Comparison of ENCODE assay signal across 8 cellular contexts in genomic region chr16:15949210-15950166, GRCh38. TPM values are rescaled to one million over a fixed set of nuclear protein-coding genes. Genes with fewer than 3 reads are reported as not detected.
DNase-seq lines count a peak whose midpoint lies in the region; ATAC-seq and TF ChIP-seq lines count a peak whose summit lies in the region.

Gene ABCC1, plus strand, starts transcription at chr16:15949616. Its CDS starts 136 bp downstream, at chr16:15949752.

- H3K4me3 ChIP-seq in CD8-positive, alpha-beta T cell (ENCODE audit: low read depth, low read length): peak within 1 kb of the TSS; percentile 78
- peak within 1 kb of the TSS; percentile 96 for H3K4me3 ChIP-seq in LNCaP clone FGC (ENCODE audit: low read depth, low read length)
- peak within 1 kb of the TSS; percentile 81 for H3K4me3 ChIP-seq in lower lobe of right lung

- no peaks in the 10 kb centered on the region for H3K9me3 Mint-ChIP-seq in CD8-positive, alpha-beta T cell

- H3K4me1 Mint-ChIP-seq in CD8-positive, alpha-beta T cell (ENCODE audit: low read depth): peaks cover 34% of the 10 kb centered on the region

- CTCF ChIA-PET in CD8-positive, alpha-beta T cell (lab: Charles Lee): interaction anchor here (0.8 to 2.2 kb wide), 5 partner anchors 8 to 112 kb away, joined by 3 to 6 read pairs (median 4); no protein-coding TSS in a partner anchor

- H3K27ac Mint-ChIP-seq in CD8-positive, alpha-beta T cell: peak within 1 kb of the TSS; percentile 96

- POLR2A ChIA-PET in CD8-positive, alpha-beta T cell (lab: Charles Lee): interaction anchor here (1.0 to 1.3 kb wide), 5 partner anchors 9 to 84 kb away, joined by 3 to 7 read pairs (median 3); partner anchors contain the start of gene CEP20

- H3K27ac ChIP-seq in CD8-positive, alpha-beta T cell (ENCODE audit: low read depth, low read length): peak within 1 kb of the TSS; percentile 75
- H3K27ac ChIP-seq in lower lobe of right lung: peak within 1 kb of the TSS; percentile 89

- peaks cover 6% of the 10 kb centered on the region for H3K36me3 Mint-ChIP-seq in CD8-positive, alpha-beta T cell

- no peaks in the 10 kb centered on the region for H3K27me3 ChIP-seq in CD8-positive, alpha-beta T cell (ENCODE audit: insufficient read depth, low read length)
- no peaks in the 10 kb centered on the region for H3K27me3 ChIP-seq in lower lobe of right lung (ENCODE audit: low read depth)

- no peaks in the 10 kb centered on the region for H3K36me3 ChIP-seq in CD8-positive, alpha-beta T cell (ENCODE audit: insufficient read depth, low read length)
- H3K36me3 ChIP-seq in lower lobe of right lung: no peaks in the 10 kb centered on the region

- intact Hi-C loops in CD8-positive, alpha-beta T cell (cut with DNase I, micrococcal nuclease): loop anchor here (1.0 to 5.0 kb wide), 5 partner anchors 12 to 178 kb away; partner anchors contain the start of gene CEP20 (in 2 of the 2)
- intact Hi-C loops in lower lobe of right lung (cut with DNase I): no loop called here

- no peaks in the 10 kb centered on the region for H3K9me3 ChIP-seq in CD8-positive, alpha-beta T cell (ENCODE audit: low read length)
- no peaks in the 10 kb centered on the region for H3K9me3 ChIP-seq in lower lobe of right lung

- H3K4me1 ChIP-seq in CD8-positive, alpha-beta T cell (ENCODE audit: insufficient read depth, low read length): peaks cover 27% of the 10 kb centered on the region
- peaks cover 44% of the 10 kb centered on the region for H3K4me1 ChIP-seq in lower lobe of right lung

- DNase-seq in CD8-positive, alpha-beta T cell: peak; percentile 16 to 75 (median 60)
- DNase-seq in LNCaP clone FGC (ENCODE audit: low read depth): no peak
- peak; percentile 57 to 68 for DNase-seq in activated CD4-positive, alpha-beta T cell treated with anti-CD3 and anti-CD28 coated beads for 4 hours
- DNase-seq in dermis blood vessel endothelial cell: peak; percentile 61
- DNase-seq in lower lobe of right lung: peak; percentile 62
- peak; percentile 35 for DNase-seq in stimulated activated CD8-positive, alpha-beta memory T cell treated with anti-CD3 and anti-CD28 coated beads, Interleukin-12 subunit alpha, Interleukin-12 subunit beta, amount 100 ng/mL, for 24 hours (ENCODE audit: extremely low read depth)
- no peak for DNase-seq in AML-193 (lab: John Stamatoyannopoulos, UW)

- peak; percentile 28 for TF ChIP-seq CTCF in CD8-positive, alpha-beta T cell (IDR thresholded peaks at IDR 0.05)
- TF ChIP-seq CTCF in LNCaP clone FGC (IDR thresholded peaks at IDR 0.05; ENCODE audit: control insufficient read depth, extremely low read depth, insufficient read depth) (no peak), lower lobe of right lung (IDR thresholded peaks at IDR 0.05) (no peak)

- peak within 1 kb of the TSS; percentile 95 for H3K4me3 Mint-ChIP-seq in CD8-positive, alpha-beta T cell

- H3K27me3 Mint-ChIP-seq in CD8-positive, alpha-beta T cell (ENCODE audit: low read depth): no peaks in the 10 kb centered on the region

- peak; percentile 70 for ATAC-seq in CD8-positive, alpha-beta T cell
- peak; percentile 47 for ATAC-seq in GM21360 (IDR thresholded peaks at IDR 0.05; ENCODE audit: unreplicated experiment)
- ATAC-seq in lower lobe of right lung: peak; percentile 83 to 86

RNA-seq across cellular contexts. Expression of gene ABCC1, which starts in this region (rescaled TPM):
- 10 to 100 TPM; 41.1 to 41.2 TPM for total RNA-seq in CD8-positive, alpha-beta T cell
- total RNA-seq in dermis blood vessel endothelial cell (35.7 and 70.6 TPM in 2 replicates), lower lobe of right lung (47.5 TPM)

Comparison
In these comparisons a context has a peak if more than half of its experiments do, and no peak if none do; other contexts are left out.
1. DNase-seq: peak in CD8-positive, alpha-beta T cell (7 of 7), activated CD4-positive, alpha-beta T cell treated with anti-CD3 and anti-CD28 coated beads for 4 hours (2 of 2), dermis blood vessel endothelial cell (single experiment), lower lobe of right lung (single experiment) and stimulated activated CD8-positive, alpha-beta memory T cell treated with anti-CD3 and anti-CD28 coated beads, Interleukin-12 subunit alpha, Interleukin-12 subunit beta, amount 100 ng/mL, for 24 hours (single experiment); none in LNCaP clone FGC (single experiment) and AML-193 (0 of 2).
2. Peak in every context shown above with its lines, with median percentiles within 50 percentile points of each other: ATAC-seq and H3K4me3 ChIP-seq.